ENCODE assay signal across 8 cellular contexts in the genomic region with DNA sequence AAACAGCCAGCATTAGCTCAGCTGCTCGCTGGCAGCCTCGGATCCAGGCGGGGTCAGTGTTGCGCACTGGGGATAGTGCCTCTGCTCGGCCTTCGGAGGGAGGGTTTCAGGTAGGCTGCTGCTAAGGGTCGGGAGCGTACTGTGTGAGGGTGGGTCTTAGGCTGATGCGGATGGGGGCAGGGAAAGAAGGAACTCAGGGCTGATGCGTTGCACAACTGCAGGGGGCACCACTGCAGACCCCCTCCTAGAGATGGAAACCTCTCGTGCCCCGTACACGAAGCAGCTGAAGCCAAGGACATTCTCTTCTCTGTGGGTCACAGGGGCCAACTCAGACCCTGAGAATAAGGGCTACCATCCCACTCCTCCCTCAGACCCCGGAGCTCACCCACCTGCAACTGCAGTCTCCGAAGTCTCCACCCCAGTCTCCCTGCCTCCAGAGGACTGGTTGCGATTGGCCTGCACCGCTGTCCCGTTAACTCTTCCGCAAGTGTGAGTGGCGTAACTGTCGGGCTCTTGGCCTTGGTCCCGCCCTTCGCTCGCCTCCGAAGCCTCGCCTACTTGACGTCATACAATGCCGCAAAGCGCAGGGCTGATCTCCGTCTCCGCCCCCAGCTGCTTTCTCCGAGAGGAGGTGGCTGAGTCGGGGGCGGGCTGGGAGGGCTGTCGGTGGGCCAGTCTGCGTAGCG. TPM values are rescaled to one million over a fixed set of nuclear protein-coding genes. Genes with fewer than 3 reads are reported as not detected.
DNase-seq lines count a peak whose midpoint lies in the region; ATAC-seq and TF ChIP-seq lines count a peak whose summit lies in the region.

A gene with protein sequence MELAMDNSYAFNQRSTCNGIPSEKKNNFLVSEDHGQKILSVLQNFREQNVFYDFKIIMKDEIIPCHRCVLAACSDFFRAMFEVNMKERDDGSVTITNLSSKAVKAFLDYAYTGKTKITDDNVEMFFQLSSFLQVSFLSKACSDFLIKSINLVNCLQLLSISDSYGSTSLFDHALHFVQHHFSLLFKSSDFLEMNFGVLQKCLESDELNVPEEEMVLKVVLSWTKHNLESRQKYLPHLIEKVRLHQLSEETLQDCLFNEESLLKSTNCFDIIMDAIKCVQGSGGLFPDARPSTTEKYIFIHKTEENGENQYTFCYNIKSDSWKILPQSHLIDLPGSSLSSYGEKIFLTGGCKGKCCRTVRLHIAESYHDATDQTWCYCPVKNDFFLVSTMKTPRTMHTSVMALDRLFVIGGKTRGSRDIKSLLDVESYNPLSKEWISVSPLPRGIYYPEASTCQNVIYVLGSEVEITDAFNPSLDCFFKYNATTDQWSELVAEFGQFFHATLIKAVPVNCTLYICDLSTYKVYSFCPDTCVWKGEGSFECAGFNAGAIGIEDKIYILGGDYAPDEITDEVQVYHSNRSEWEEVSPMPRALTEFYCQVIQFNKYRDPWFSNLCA (minus strand): TSS at position 425 of the 686 bp plus-strand sequence. CDS start 18,250 bp downstream, outside the sequence.

- DNase-seq in AG20443 (ENCODE audit: low spot score) (peak; percentile 97), NCI-H345 treated with DMSO at 0.1 percent for 48 hours (lab: John Stamatoyannopoulos, UW; ENCODE audit: unreplicated experiment) (peak; percentile 97), iris pigment epithelial cell (ENCODE audit: low read depth) (peak; percentile 100), spleen (peak; percentile 100)
- peak; percentile 95 for DNase-seq in activated CD4-positive, CD25-positive, alpha-beta regulatory T cell treated with anti-CD3 and anti-CD28 coated beads, Interleukin-2, amount 50 U/mL, for 16 hours (ENCODE audit: low read depth, low spot score)
- DNase-seq in central memory CD8-positive, alpha-beta T cell (ENCODE audit: low spot score in 2 of 2), result peak; percentile 96 to 98

- H3K27me3 Mint-ChIP-seq in central memory CD8-positive, alpha-beta T cell, result no peaks in the 10 kb centered on the region

- H3K27me3 ChIP-seq in spleen (replicated peaks in 1 of 7), result no peaks in the 10 kb centered on the region

- H3K27ac Mint-ChIP-seq in central memory CD8-positive, alpha-beta T cell (ENCODE audit: low read depth), result peak within 1 kb of the TSS; percentile 95

- TF ChIP-seq POLR2A in spleen (IDR thresholded peaks at IDR 0.05), result peak; percentile 68 to 92 (median 75)

- peak within 1 kb of the TSS; percentile 61 to 87 (median 74) for H3K4me3 ChIP-seq in spleen

- no peaks in the 10 kb centered on the region for H3K9me3 ChIP-seq in spleen

- peaks cover 28% of the 10 kb centered on the region for H3K36me3 Mint-ChIP-seq in central memory CD8-positive, alpha-beta T cell (ENCODE audit: insufficient read depth)

- peak within 1 kb of the TSS; percentile 89 to 98 (median 96) for H3K27ac ChIP-seq in spleen

- peaks cover 57% of the 10 kb centered on the region for H3K4me1 Mint-ChIP-seq in central memory CD8-positive, alpha-beta T cell

- TF ChIP-seq CTCF in spleen (IDR thresholded peaks at IDR 0.05 in 8 of 11, conservative IDR thresholded peaks at IDR 0.05 in 3 of 11), result peak in 8 of 11 experiments; percentile 1 to 43 (median 30)

- H3K9me3 Mint-ChIP-seq in central memory CD8-positive, alpha-beta T cell, result no peaks in the 10 kb centered on the region

- intact Hi-C loops in spleen (cut with DNase I; ENCODE audit: low total_unique reads), result no loop called here

- 0 to 1% (median 1%) methylated on average over 32 to 37 of the region's 37 CpGs for WGBS in spleen, 5 donors

- H3K36me3 ChIP-seq in spleen, result peaks cover 0 to 25% (median 12%) of the 10 kb centered on the region in 6 donors

- ATAC-seq in GM19035 (IDR thresholded peaks at IDR 0.05; ENCODE audit: unreplicated experiment) (peak; percentile 95), HG03354 (IDR thresholded peaks at IDR 0.05; ENCODE audit: poor library complexity, severe bottlenecking, unreplicated experiment) (peak; percentile 94)
- peak; percentile 94 for ATAC-seq in central memory CD8-positive, alpha-beta T cell (replicated peaks; ENCODE audit: extremely low read depth, poor library complexity, severe bottlenecking)

- H3K4me3 Mint-ChIP-seq in central memory CD8-positive, alpha-beta T cell, result peak within 1 kb of the TSS; percentile 95

- H3K4me1 ChIP-seq in spleen, result peaks cover 23 to 58% (median 48%) of the 10 kb centered on the region in 6 donors

RNA-seq across cellular contexts. Expression of the gene that starts here (rescaled TPM):
- 10 to 100 TPM in 2 of 7 donors, 1 to 10 TPM in 5; 6.8 to 15.9 (median 9.0) TPM for total RNA-seq in spleen
- polyA plus RNA-seq in spleen, result 1 to 10 TPM; 3.5 to 4.5 (median 3.7) TPM

Comparison
In these comparisons a context has a peak if more than half of its experiments do, and no peak if none do; other contexts are left out.
1. Peak in every context shown above with its lines: DNase-seq, ATAC-seq, H3K4me3 ChIP-seq and H3K27ac ChIP-seq.